In the genomic region with DNA sequence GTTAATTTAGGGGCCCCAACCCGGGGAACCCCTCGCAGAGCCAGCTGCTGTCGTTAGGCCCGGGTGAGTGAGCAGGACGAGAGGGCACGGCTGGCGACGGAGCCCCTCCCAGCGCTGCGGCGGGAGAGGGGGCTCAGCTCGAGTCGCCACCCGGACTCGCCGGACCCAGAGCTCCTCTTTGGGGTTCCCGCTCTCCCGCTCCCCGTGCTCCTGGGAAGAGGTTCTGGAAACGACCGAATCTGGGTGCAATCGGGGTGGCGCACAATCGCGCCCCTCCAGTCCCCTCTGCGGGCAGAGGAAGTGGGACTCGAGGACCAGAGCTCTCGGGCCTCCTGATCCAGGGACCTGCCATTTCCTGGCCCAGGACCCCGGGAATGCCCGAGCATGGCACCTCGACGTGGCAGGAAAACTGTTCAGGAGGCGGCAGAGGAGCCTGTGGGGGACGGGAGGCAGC, we compare ENCODE assay signal across 8 cellular contexts. TPM values are rescaled to one million over a fixed set of nuclear protein-coding genes. Genes with fewer than 3 reads are reported as not detected.
DNase-seq lines count a peak whose midpoint lies in the region; ATAC-seq and TF ChIP-seq lines count a peak whose summit lies in the region.

No MANE protein-coding gene starts in this region.

- in situ Hi-C loops in G401 (cut with HindIII; ENCODE audit: low sequenced_read_pairs) = no loop called here

- intact Hi-C loops in colonic mucosa (cut with DNase I) = loop anchor here (10.0 kb wide), 1 partner anchor 329 kb away; a partner anchor contains a TSS

- peaks cover 0 to 3% (median 0%) of the 10 kb centered on the region in 7 donors for H3K9me3 Mint-ChIP-seq in CD4-positive, CD25-positive, alpha-beta regulatory T cell
- H3K9me3 Mint-ChIP-seq in naive B cell = peaks cover 0 to 14% (median 0%) of the 10 kb centered on the region in 7 donors

- no peak overlapping the region for H3K27ac ChIP-seq in CD4-positive, CD25-positive, alpha-beta regulatory T cell (ENCODE audit: insufficient read depth, low read length, poor library complexity, severe bottlenecking)
- H3K27ac ChIP-seq in HUES6 (ENCODE audit: low read depth, low read length) (no peak overlapping the region), colonic mucosa (no peak overlapping the region)

- no peak overlapping the region for H3K4me3 ChIP-seq in CD4-positive, CD25-positive, alpha-beta regulatory T cell (ENCODE audit: low read depth, low read length)
- peak overlapping the region; percentile 74 for H3K4me3 ChIP-seq in HUES6 (ENCODE audit: low read depth, low read length)
- peak overlapping the region; percentile 55 for H3K4me3 ChIP-seq in colonic mucosa

- H3K36me3 ChIP-seq in CD4-positive, CD25-positive, alpha-beta regulatory T cell (ENCODE audit: control insufficient read depth, insufficient read depth, low read length) = no peaks in the 10 kb centered on the region
- H3K36me3 ChIP-seq in HUES6 (ENCODE audit: control insufficient read depth, insufficient read depth, low read length) = no peaks in the 10 kb centered on the region
- H3K36me3 ChIP-seq in colonic mucosa = no peaks in the 10 kb centered on the region

- no peaks in the 10 kb centered on the region for H3K36me3 Mint-ChIP-seq in CD4-positive, CD25-positive, alpha-beta regulatory T cell
- no peaks in the 10 kb centered on the region for H3K36me3 Mint-ChIP-seq in naive B cell

- peaks cover 4% of the 10 kb centered on the region for H3K4me1 ChIP-seq in CD4-positive, CD25-positive, alpha-beta regulatory T cell (ENCODE audit: control insufficient read depth, insufficient read depth, low read length, poor library complexity, severe bottlenecking)
- H3K4me1 ChIP-seq in HUES6 (ENCODE audit: control insufficient read depth, insufficient read depth, low read length) = 0 out of 2 replicates have a peak, but pooled peaks cover 2% of the 10 kb centered on the region
- H3K4me1 ChIP-seq in colonic mucosa = no peaks in the 10 kb centered on the region

- TF ChIP-seq CTCF in colonic mucosa (IDR thresholded peaks at IDR 0.05) = no peak

- ATAC-seq in CD4-positive, CD25-positive, alpha-beta regulatory T cell (ENCODE audit: low read depth in 2 of 2) = no peak
- ATAC-seq in naive B cell (ENCODE audit: low read depth in 2 of 2) = no peak

- no peak for DNase-seq in CD4-positive, CD25-positive, alpha-beta regulatory T cell
- no peak for DNase-seq in colonic mucosa
- no peak for DNase-seq in naive B cell
- DNase-seq in G401 (ENCODE audit: low spot score) = no peak
- DNase-seq in A172 (ENCODE audit: low spot score) = no peak
- no peak for DNase-seq in NCI-H2029 treated with DMSO at 0.1 percent for 48 hours (lab: John Stamatoyannopoulos, UW)
- DNase-seq in NCI-H526 treated with DMSO at 0.1 percent for 48 hours (lab: John Stamatoyannopoulos, UW) = no peak

- no peaks in the 10 kb centered on the region for H3K27me3 ChIP-seq in CD4-positive, CD25-positive, alpha-beta regulatory T cell (ENCODE audit: control insufficient read depth, insufficient read depth, low read length)
- H3K27me3 ChIP-seq in HUES6 (ENCODE audit: control insufficient read depth, insufficient read depth, low read length) (no peaks in the 10 kb centered on the region; the same call in 1 of the 2 replicates), colonic mucosa (no peaks in the 10 kb centered on the region)

- no peaks in the 10 kb centered on the region for H3K27me3 Mint-ChIP-seq in CD4-positive, CD25-positive, alpha-beta regulatory T cell
- H3K27me3 Mint-ChIP-seq in naive B cell = no peaks in the 10 kb centered on the region

- peaks cover 0 to 2% (median 1%) of the 10 kb centered on the region in 4 donors for H3K4me1 Mint-ChIP-seq in CD4-positive, CD25-positive, alpha-beta regulatory T cell
- H3K4me1 Mint-ChIP-seq in naive B cell = peaks cover 0 to 3% (median 0%) of the 10 kb centered on the region in 3 donors

- peak overlapping the region; percentile 25 to 65 (median 56) for H3K4me3 Mint-ChIP-seq in CD4-positive, CD25-positive, alpha-beta regulatory T cell
- peak overlapping the region; percentile 71 to 93 (median 79) for H3K4me3 Mint-ChIP-seq in naive B cell

- peaks cover 0 to 3% of the 10 kb centered on the region in 2 experiments for H3K9me3 ChIP-seq in CD4-positive, CD25-positive, alpha-beta regulatory T cell (ENCODE audit: control insufficient read depth in 2 of 2, low read length in 2 of 2)
- H3K9me3 ChIP-seq in HUES6 (ENCODE audit: control insufficient read depth, insufficient read depth, low read depth, low read length) (peaks cover 18% of the 10 kb centered on the region), colonic mucosa (no peaks in the 10 kb centered on the region)

- H3K27ac Mint-ChIP-seq in CD4-positive, CD25-positive, alpha-beta regulatory T cell = peak overlapping the region in 1 of 3 donors; percentile 20
- peak overlapping the region in 2 of 6 donors; percentile 28 to 32 for H3K27ac Mint-ChIP-seq in naive B cell

- H3K9ac ChIP-seq in HUES6 (ENCODE audit: low read length) (peak overlapping the region; percentile 55), colonic mucosa (ENCODE audit: low read depth in 2 of 2, low read length in 2 of 2) (peak overlapping the region; percentile 38 to 44)

RNA-seq across cellular contexts. Expression of a gene that starts 37.3 kb away (rescaled TPM):
- 128 TPM for total RNA-seq in CD4-positive, CD25-positive, alpha-beta regulatory T cell
- 10 to 100 TPM; 56.4 to 68.7 (median 64.0) TPM for polyA plus RNA-seq in CD4-positive, CD25-positive, alpha-beta regulatory T cell
- 10 to 100 TPM; 94.8 to 95.2 TPM for total RNA-seq in colonic mucosa
- 10 to 100 TPM; 43.4 to 90.8 (median 58.6) TPM for polyA plus RNA-seq in naive B cell (ENCODE audit: low read depth in 6 of 6)
- 5.8 and 8.2 TPM in 2 replicates for total RNA-seq in G401 (2014; rRNA removed; shearing (Covaris generic))
- 27.8 and 34.0 TPM in 2 replicates for total RNA-seq in A172 (2014; rRNA removed; shearing (Covaris generic))

RNA-seq across cellular contexts. Expression of a gene that starts 40.7 kb away (rescaled TPM):
- total RNA-seq in CD4-positive, CD25-positive, alpha-beta regulatory T cell = 9.3 TPM
- 1 to 10 TPM; 4.9 to 6.7 (median 6.3) TPM for polyA plus RNA-seq in CD4-positive, CD25-positive, alpha-beta regulatory T cell
- total RNA-seq in colonic mucosa = 10 to 100 TPM in 1 of 2 donors, 1 to 10 TPM in 1; 8.3 to 10.3 TPM
- 10 to 100 TPM in 2 of 6 donors, 1 to 10 TPM in 4; 4.5 to 12.2 (median 6.8) TPM for polyA plus RNA-seq in naive B cell (ENCODE audit: low read depth in 6 of 6)
- total RNA-seq in G401 (2014; rRNA removed; shearing (Covaris generic)) = 3.4 and 6.3 TPM in 2 replicates
- total RNA-seq in A172 (2014; rRNA removed; shearing (Covaris generic)) = 6.0 and 8.0 TPM in 2 replicates

RNA-seq across cellular contexts. Expression of a gene that starts 58.5 kb away (rescaled TPM):
- total RNA-seq in CD4-positive, CD25-positive, alpha-beta regulatory T cell = 31.8 TPM
- polyA plus RNA-seq in CD4-positive, CD25-positive, alpha-beta regulatory T cell = 100 to 1,000 TPM in 3 of 4 donors, 10 to 100 TPM in 1; 65.2 to 133 (median 112) TPM
- total RNA-seq in colonic mucosa = 10 to 100 TPM; 84.1 to 93.0 TPM
- polyA plus RNA-seq in naive B cell (ENCODE audit: low read depth in 6 of 6) = 10 to 100 TPM in 3 of 6 donors, 1 to 10 TPM in 3; 7.6 to 15.0 (median 10.5) TPM
- 43.0 and 56.7 TPM in 2 replicates for total RNA-seq in G401 (2014; rRNA removed; shearing (Covaris generic))
- total RNA-seq in A172 (2014; rRNA removed; shearing (Covaris generic)) = 84.0 and 89.0 TPM in 2 replicates
